38 cellular contexts compared by ENCODE assay signal in genomic region chr10:88536437-88536836, GRCh38. TPM values are rescaled to one million over a fixed set of nuclear protein-coding genes. Genes with fewer than 3 reads are reported as not detected.
"Had no signal": no experiment of that assay in that cellular context is flagged by ENCODE, and none has a peak within 500 bp of the region (broad histone marks: within the 10 kb centered on the region; RNA-seq: fewer than 3 reads in every experiment).

No MANE protein-coding gene starts in this region.

- H3K9me3 ChIP-seq: adrenal gland had no signal

- H3K36me3 ChIP-seq: adrenal gland, WERI-Rb-1 had no signal

- H3K27me3 Mint-ChIP-seq: activated B cell treated with CpG ODN at 0.5 μM for 24 hours; activated naive CD4-positive, alpha-beta T cell treated with anti-CD3 and anti-CD28 coated beads, Interleukin-2, amount 50 U/mL, for 24 hours; activated naive CD8-positive, alpha-beta T cell treated with anti-CD3 and anti-CD28 coated beads for 36 hours; brain; central memory CD8-positive, alpha-beta T cell; dendritic cell treated with granulocyte-macrophage colony-stimulating factor and Interleukin-4, amounts not matched to agents 40 ng/mL and 50 ng/mL, for 4 days had no signal

- H3K4me3 Mint-ChIP-seq: activated B cell treated with CpG ODN at 0.5 μM for 24 hours; activated CD8-positive, alpha-beta T cell treated with anti-CD3 and anti-CD28 coated beads for 36 hours; activated naive CD4-positive, alpha-beta T cell treated with anti-CD3 and anti-CD28 coated beads for 36 hours; activated naive CD4-positive, alpha-beta T cell treated with anti-CD3 and anti-CD28 coated beads, Interleukin-2, amount 50 U/mL, for 24 hours; activated naive CD8-positive, alpha-beta T cell treated with anti-CD3 and anti-CD28 coated beads for 36 hours; activated naive CD8-positive, alpha-beta T cell treated with anti-CD3 and anti-CD28 coated beads, Interleukin-2, amount 50 U/mL, for 24 hours; activated T-helper 1 cell treated with anti-CD3 and anti-CD28 coated beads, Interleukin-12 subunit alpha, Interleukin-12 subunit beta, Interleukin-2, Interleukin-4 antibody, amounts not matched to agents 30 ng/mL and 10 ng/mL and 1 ng/mL, durations not matched to agents 14 hours and 24 hours and 36 hours; brain; central memory CD8-positive, alpha-beta T cell; dendritic cell treated with granulocyte-macrophage colony-stimulating factor and Interleukin-4, amounts not matched to agents 40 ng/mL and 50 ng/mL, for 4 days; endodermal cell; T-helper 17 cell; T-helper 2 cell treated with Interferon-gamma antibody and Interleukin-4, amounts not matched to agents 5 μg/mL and 100 μg/mL, for 36 hours had no signal

- ATAC-seq: activated CD4-positive, CD25-positive, alpha-beta regulatory T cell treated with anti-CD3 and anti-CD28 coated beads, Interleukin-2, amount 50 U/mL, for 24 hours; activated CD8-positive, alpha-beta T cell treated with anti-CD3 and anti-CD28 coated beads for 36 hours; activated naive CD8-positive, alpha-beta T cell treated with anti-CD3 and anti-CD28 coated beads, Interleukin-2, amount 50 U/mL, for 24 hours; esophagus mucosa; T-helper 17 cell had no signal

- H3K4me3 ChIP-seq: adrenal gland, coronary artery, dorsolateral prefrontal cortex had no signal

- H3K27ac ChIP-seq: coronary artery, dorsolateral prefrontal cortex, WERI-Rb-1 had no signal

- FAIRE-seq: bronchial epithelial cell, frontal cortex had no signal

- H3K27ac Mint-ChIP-seq: activated B cell treated with CpG ODN at 0.5 μM for 24 hours; activated CD8-positive, alpha-beta T cell treated with anti-CD3 and anti-CD28 coated beads for 36 hours; activated naive CD4-positive, alpha-beta T cell treated with anti-CD3 and anti-CD28 coated beads for 36 hours; activated naive CD4-positive, alpha-beta T cell treated with anti-CD3 and anti-CD28 coated beads, Interleukin-2, amount 50 U/mL, for 24 hours; activated naive CD8-positive, alpha-beta T cell treated with anti-CD3 and anti-CD28 coated beads for 36 hours; activated naive CD8-positive, alpha-beta T cell treated with anti-CD3 and anti-CD28 coated beads, Interleukin-2, amount 50 U/mL, for 24 hours; activated T-helper 1 cell treated with anti-CD3 and anti-CD28 coated beads, Interleukin-12 subunit alpha, Interleukin-12 subunit beta, Interleukin-2, Interleukin-4 antibody, amounts not matched to agents 30 ng/mL and 10 ng/mL and 1 ng/mL, durations not matched to agents 14 hours and 24 hours and 36 hours; activated T-helper 2 cell treated with anti-CD3 and anti-CD28 coated beads, Interferon-gamma antibody, Interleukin-2, Interleukin-4, amounts not matched to agents 10 μg/mL and 5 μg/mL and 100 μg/mL, durations not matched to agents 14 hours and 24 hours and 36 hours; brain; dendritic cell treated with granulocyte-macrophage colony-stimulating factor and Interleukin-4, amounts not matched to agents 40 ng/mL and 50 ng/mL, for 4 days; endodermal cell; T-helper 2 cell treated with Interferon-gamma antibody and Interleukin-4, amounts not matched to agents 5 μg/mL and 100 μg/mL, for 36 hours had no signal

- DNase-seq: activated B cell treated with CpG ODN at 0.5 μM for 24 hours; activated CD4-positive, alpha-beta T cell treated with anti-CD3 and anti-CD28 coated beads for 48 hours; activated CD4-positive, alpha-beta T cell treated with anti-CD3 and anti-CD28 coated beads, Interleukin-2, amount 50 U/mL, for 1 hour; activated CD4-positive, alpha-beta T cell treated with anti-CD3 and anti-CD28 coated beads, Interleukin-2, amount 50 U/mL, for 48 hours; activated CD8-positive, alpha-beta memory T cell treated with anti-CD3 and anti-CD28 coated beads for 24 hours; activated CD8-positive, alpha-beta T cell treated with anti-CD3 and anti-CD28 coated beads for 36 hours; activated effector memory CD4-positive, alpha-beta T cell treated with anti-CD3 and anti-CD28 coated beads, Interleukin-2, amount 50 U/mL, for 16 hours; activated naive CD4-positive, alpha-beta T cell treated with anti-CD3 and anti-CD28 coated beads for 36 hours; activated naive CD8-positive, alpha-beta T cell treated with anti-CD3 and anti-CD28 coated beads for 36 hours; activated naive CD8-positive, alpha-beta T cell treated with anti-CD3 and anti-CD28 coated beads, Interleukin-2, amount 50 U/mL, for 24 hours; activated T-cell treated with anti-CD3 and anti-CD28 coated beads, Interleukin-2, amount 50 U/mL, for 1 hour; activated T-cell treated with anti-CD3 and anti-CD28 coated beads, Interleukin-2, amount 50 U/mL, for 48 hours; adrenal gland; amygdala; aorta; dorsolateral prefrontal cortex; effector memory CD4-positive, alpha-beta T cell; endodermal cell; foreskin fibroblast; head of caudate nucleus; T-helper 1 cell; T-helper 17 cell; T1000; WERI-Rb-1 had no signal

- H3K36me3 Mint-ChIP-seq: activated naive CD4-positive, alpha-beta T cell treated with anti-CD3 and anti-CD28 coated beads, Interleukin-2, amount 50 U/mL, for 24 hours; activated naive CD8-positive, alpha-beta T cell treated with anti-CD3 and anti-CD28 coated beads for 36 hours; brain had no signal

- H3K4me1 Mint-ChIP-seq: activated B cell treated with CpG ODN at 0.5 μM for 24 hours; activated naive CD4-positive, alpha-beta T cell treated with anti-CD3 and anti-CD28 coated beads, Interleukin-2, amount 50 U/mL, for 24 hours; activated naive CD8-positive, alpha-beta T cell treated with anti-CD3 and anti-CD28 coated beads for 36 hours; activated naive CD8-positive, alpha-beta T cell treated with anti-CD3 and anti-CD28 coated beads, Interleukin-2, amount 50 U/mL, for 24 hours; central memory CD8-positive, alpha-beta T cell had no signal

- H3K27me3 ChIP-seq: adrenal gland, dorsolateral prefrontal cortex had no signal

- H3K9me3 Mint-ChIP-seq: activated B cell treated with CpG ODN at 0.5 μM for 24 hours; activated CD8-positive, alpha-beta T cell treated with anti-CD3 and anti-CD28 coated beads for 36 hours; activated naive CD4-positive, alpha-beta T cell treated with anti-CD3 and anti-CD28 coated beads for 36 hours; activated naive CD4-positive, alpha-beta T cell treated with anti-CD3 and anti-CD28 coated beads, Interleukin-2, amount 50 U/mL, for 24 hours; activated naive CD8-positive, alpha-beta T cell treated with anti-CD3 and anti-CD28 coated beads for 36 hours; activated naive CD8-positive, alpha-beta T cell treated with anti-CD3 and anti-CD28 coated beads, Interleukin-2, amount 50 U/mL, for 24 hours; activated T-helper 1 cell treated with anti-CD3 and anti-CD28 coated beads, Interleukin-12 subunit alpha, Interleukin-12 subunit beta, Interleukin-2, Interleukin-4 antibody, amounts not matched to agents 30 ng/mL and 10 ng/mL and 1 ng/mL, durations not matched to agents 14 hours and 24 hours and 36 hours; activated T-helper 2 cell treated with anti-CD3 and anti-CD28 coated beads, Interferon-gamma antibody, Interleukin-2, Interleukin-4, amounts not matched to agents 10 μg/mL and 5 μg/mL and 100 μg/mL, durations not matched to agents 14 hours and 24 hours and 36 hours; brain; central memory CD8-positive, alpha-beta T cell; dendritic cell treated with granulocyte-macrophage colony-stimulating factor and Interleukin-4, amounts not matched to agents 40 ng/mL and 50 ng/mL, for 4 days; endodermal cell; T-helper 2 cell treated with Interferon-gamma antibody and Interleukin-4, amounts not matched to agents 5 μg/mL and 100 μg/mL, for 36 hours had no signal

RNA-seq across cellular contexts. Expression of gene LIPJ, which starts 50.1 kb away (rescaled TPM):
- total RNA-seq: activated CD8-positive, alpha-beta T cell treated with anti-CD3 and anti-CD28 coated beads for 36 hours; activated naive CD4-positive, alpha-beta T cell treated with anti-CD3 and anti-CD28 coated beads for 36 hours; activated naive CD8-positive, alpha-beta T cell treated with anti-CD3 and anti-CD28 coated beads for 36 hours; activated T-helper 1 cell treated with anti-CD3 and anti-CD28 coated beads, Interleukin-12 subunit alpha, Interleukin-12 subunit beta, Interleukin-2, Interleukin-4 antibody, amounts not matched to agents 30 ng/mL and 10 ng/mL and 1 ng/mL, durations not matched to agents 14 hours and 24 hours and 36 hours; activated T-helper 2 cell treated with anti-CD3 and anti-CD28 coated beads, Interferon-gamma antibody, Interleukin-2, Interleukin-4, amounts not matched to agents 10 μg/mL and 5 μg/mL and 100 μg/mL, durations not matched to agents 14 hours and 24 hours and 36 hours; bronchial epithelial cell; cardiac septum; endodermal cell; epithelial cell of proximal tubule; T-helper 17 cell had no signal
- polyA plus RNA-seq: aorta had no signal
